Comparison of ENCODE assay signal across 1 cellular context in the genomic region with DNA sequence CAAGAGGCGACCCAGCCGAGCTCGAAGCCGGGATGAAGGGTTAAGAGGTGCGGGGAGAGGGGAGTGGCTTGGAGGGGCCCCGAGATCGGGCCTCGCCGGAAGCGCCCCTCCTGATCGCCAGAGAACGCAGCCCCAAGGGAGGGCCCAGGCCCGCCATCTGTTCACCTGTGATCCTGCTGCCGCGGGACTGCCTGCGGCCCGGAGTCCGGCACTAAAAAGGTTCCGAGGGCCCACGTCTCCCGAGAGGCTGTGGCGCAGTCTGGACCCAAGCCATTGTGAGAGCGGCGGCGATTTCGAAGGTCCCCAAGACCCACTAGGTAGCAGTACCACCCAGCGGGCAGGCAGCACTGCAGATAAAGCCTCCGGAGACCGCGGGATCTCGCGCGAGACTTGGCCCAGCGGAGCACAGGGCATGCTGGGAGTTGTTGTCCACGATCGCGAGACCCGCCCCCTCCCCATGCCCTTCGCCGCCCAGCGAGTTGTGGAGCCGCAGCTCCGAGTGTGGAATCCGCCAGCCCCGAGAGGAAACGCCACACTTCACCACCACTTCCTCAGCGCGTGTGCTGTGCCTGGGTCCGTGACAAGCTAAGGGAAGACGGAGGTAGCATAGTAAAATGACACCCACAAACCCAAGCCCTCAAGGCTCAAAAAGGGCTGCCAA.
TF ChIP-seq lines count a peak whose summit lies in the region.

A gene with protein sequence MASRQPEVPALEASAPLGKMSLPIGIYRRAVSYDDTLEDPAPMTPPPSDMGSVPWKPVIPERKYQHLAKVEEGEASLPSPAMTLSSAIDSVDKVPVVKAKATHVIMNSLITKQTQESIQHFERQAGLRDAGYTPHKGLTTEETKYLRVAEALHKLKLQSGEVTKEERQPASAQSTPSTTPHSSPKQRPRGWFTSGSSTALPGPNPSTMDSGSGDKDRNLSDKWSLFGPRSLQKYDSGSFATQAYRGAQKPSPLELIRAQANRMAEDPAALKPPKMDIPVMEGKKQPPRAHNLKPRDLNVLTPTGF (minus strand): TSS at position 328 of the 661 bp plus-strand sequence. CDS start 2,256 bp downstream, outside the sequence.

TF ChIP-seq in HepG2, 621 proteins besides CTCF, POLR2A, EP300 and RAD21 (continued from another document and continues in another):
- TF ChIP-seq ZIK1 (CRISPR knock-in tag; IDR thresholded peaks at IDR 0.05; ENCODE audit: borderline replicate concordance, low read depth) (peak; percentile 86; the same call in 1 of the 2 replicates), XBP1 (CRISPR knock-in tag; IDR thresholded peaks at IDR 0.05) (no peak), REXO4 (CRISPR knock-in tag; IDR thresholded peaks at IDR 0.05; ENCODE audit: borderline replicate concordance) (no peak), SUZ12 (IDR thresholded peaks at IDR 0.05; ENCODE audit: low read depth, low read length) (peak; percentile 65), ELK4 (CRISPR knock-in tag; IDR thresholded peaks at IDR 0.05; ENCODE audit: borderline replicate concordance) (peak; percentile 45; the same call in 1 of the 2 replicates), NFIC (IDR thresholded peaks at IDR 0.05; ENCODE audit: low read length) (no peak), ZUFSP (CRISPR knock-in tag; IDR thresholded peaks at IDR 0.05; ENCODE audit: borderline replicate concordance) (no peak), ZNF883 (CRISPR knock-in tag; IDR thresholded peaks at IDR 0.05; ENCODE audit: not compliant biosample characterization) (peak; percentile 66), ZNF878 (CRISPR knock-in tag; IDR thresholded peaks at IDR 0.05) (no peak), ZNF20 (CRISPR knock-in tag; IDR thresholded peaks at IDR 0.05) (0 out of 2 replicates have a peak, but pooled peaks have one; percentile 39), ZNF709 (CRISPR knock-in tag; IDR thresholded peaks at IDR 0.05) (peak; percentile 88; the same call in 1 of the 2 replicates), ZNF430 (CRISPR knock-in tag; IDR thresholded peaks at IDR 0.05) (peak; percentile 95), ZBTB20 (CRISPR knock-in tag; IDR thresholded peaks at IDR 0.05; ENCODE audit: borderline replicate concordance, low read depth) (no peak), RFX3 (CRISPR knock-in tag; IDR thresholded peaks at IDR 0.05) (no peak), SIN3B (IDR thresholded peaks at IDR 0.05; ENCODE audit: low read length) (no peak), CREM (IDR thresholded peaks at IDR 0.05) (peak; percentile 76), CREM (CRISPR knock-in tag; IDR thresholded peaks at IDR 0.05) (no peak), ETV5 (CRISPR knock-in tag; IDR thresholded peaks at IDR 0.05; ENCODE audit: borderline replicate concordance) (peak; percentile 68), ZNF580 (CRISPR knock-in tag; IDR thresholded peaks at IDR 0.05; ENCODE audit: borderline replicate concordance, low read depth) (peak; percentile 77), PBX2 (CRISPR knock-in tag; IDR thresholded peaks at IDR 0.05) (no peak), SNAPC5 (CRISPR knock-in tag; IDR thresholded peaks at IDR 0.05; ENCODE audit: borderline replicate concordance) (no peak), ZNF7 (CRISPR knock-in tag; IDR thresholded peaks at IDR 0.05) (0 out of 2 replicates have a peak, but pooled peaks have one; percentile 30), ZFYVE20 (CRISPR knock-in tag; IDR thresholded peaks at IDR 0.05; ENCODE audit: borderline replicate concordance, low read depth) (peak; percentile 79; the same call in 1 of the 2 replicates), ZNF652 (CRISPR knock-in tag; IDR thresholded peaks at IDR 0.05; ENCODE audit: borderline replicate concordance, low read depth) (no peak), TAF15 (IDR thresholded peaks at IDR 0.05; ENCODE audit: low read depth, low read length, poor library complexity, severe bottlenecking) (peak; percentile 74), BRCA1 (CRISPR knock-in tag; IDR thresholded peaks at IDR 0.05) (no peak), EED (CRISPR knock-in tag; IDR thresholded peaks at IDR 0.05) (no peak; the same call in 1 of the 2 replicates), FOXK1 (CRISPR knock-in tag; IDR thresholded peaks at IDR 0.05; ENCODE audit: borderline replicate concordance, low read depth) (peak; percentile 88; the same call in 1 of the 2 replicates), ZNF446 (CRISPR knock-in tag; IDR thresholded peaks at IDR 0.05) (peak; percentile 91; the same call in 1 of the 2 replicates), RARG (CRISPR knock-in tag; IDR thresholded peaks at IDR 0.05; ENCODE audit: low read depth) (no peak; the same call in 1 of the 2 replicates), THYN1 (CRISPR knock-in tag; IDR thresholded peaks at IDR 0.05; ENCODE audit: borderline replicate concordance, low read depth) (no peak), TEAD3 (CRISPR knock-in tag; optimal IDR thresholded peaks at IDR 0.05; ENCODE audit: borderline replicate concordance) (peak; percentile 56), ZNF788 (CRISPR knock-in tag; IDR thresholded peaks at IDR 0.05; ENCODE audit: borderline replicate concordance) (no peak; the same call in 1 of the 2 replicates), MAFG (CRISPR knock-in tag; IDR thresholded peaks at IDR 0.05) (no peak), NFATC3 (CRISPR knock-in tag; IDR thresholded peaks at IDR 0.05) (peak; percentile 79; the same call in 1 of the 2 replicates), KLF15 (CRISPR knock-in tag; IDR thresholded peaks at IDR 0.05; ENCODE audit: borderline replicate concordance) (peak; percentile 84; the same call in 1 of the 2 replicates), TOE1 (CRISPR knock-in tag; IDR thresholded peaks at IDR 0.05) (no peak), ZNF101 (CRISPR knock-in tag; IDR thresholded peaks at IDR 0.05; ENCODE audit: borderline replicate concordance, low read depth) (no peak), HNRNPL (IDR thresholded peaks at IDR 0.05; ENCODE audit: low read depth, low read length) (no peak), KDM4B (CRISPR knock-in tag; IDR thresholded peaks at IDR 0.05) (no peak), ELF3 (CRISPR knock-in tag; IDR thresholded peaks at IDR 0.05) (peak; percentile 62), ZNF775 (CRISPR knock-in tag; IDR thresholded peaks at IDR 0.05; ENCODE audit: borderline replicate concordance) (no peak), ZNF615 (CRISPR knock-in tag; IDR thresholded peaks at IDR 0.05; ENCODE audit: borderline replicate concordance) (no peak)
- TF ChIP-seq, protein P1, sequence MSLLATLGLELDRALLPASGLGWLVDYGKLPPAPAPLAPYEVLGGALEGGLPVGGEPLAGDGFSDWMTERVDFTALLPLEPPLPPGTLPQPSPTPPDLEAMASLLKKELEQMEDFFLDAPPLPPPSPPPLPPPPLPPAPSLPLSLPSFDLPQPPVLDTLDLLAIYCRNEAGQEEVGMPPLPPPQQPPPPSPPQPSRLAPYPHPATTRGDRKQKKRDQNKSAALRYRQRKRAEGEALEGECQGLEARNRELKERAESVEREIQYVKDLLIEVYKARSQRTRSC (CRISPR knock-in tag; IDR thresholded peaks at IDR 0.05; ENCODE audit: low read depth) = 0 out of 2 replicates have a peak, but pooled peaks have one; percentile 39
- TF ChIP-seq, protein P2, sequence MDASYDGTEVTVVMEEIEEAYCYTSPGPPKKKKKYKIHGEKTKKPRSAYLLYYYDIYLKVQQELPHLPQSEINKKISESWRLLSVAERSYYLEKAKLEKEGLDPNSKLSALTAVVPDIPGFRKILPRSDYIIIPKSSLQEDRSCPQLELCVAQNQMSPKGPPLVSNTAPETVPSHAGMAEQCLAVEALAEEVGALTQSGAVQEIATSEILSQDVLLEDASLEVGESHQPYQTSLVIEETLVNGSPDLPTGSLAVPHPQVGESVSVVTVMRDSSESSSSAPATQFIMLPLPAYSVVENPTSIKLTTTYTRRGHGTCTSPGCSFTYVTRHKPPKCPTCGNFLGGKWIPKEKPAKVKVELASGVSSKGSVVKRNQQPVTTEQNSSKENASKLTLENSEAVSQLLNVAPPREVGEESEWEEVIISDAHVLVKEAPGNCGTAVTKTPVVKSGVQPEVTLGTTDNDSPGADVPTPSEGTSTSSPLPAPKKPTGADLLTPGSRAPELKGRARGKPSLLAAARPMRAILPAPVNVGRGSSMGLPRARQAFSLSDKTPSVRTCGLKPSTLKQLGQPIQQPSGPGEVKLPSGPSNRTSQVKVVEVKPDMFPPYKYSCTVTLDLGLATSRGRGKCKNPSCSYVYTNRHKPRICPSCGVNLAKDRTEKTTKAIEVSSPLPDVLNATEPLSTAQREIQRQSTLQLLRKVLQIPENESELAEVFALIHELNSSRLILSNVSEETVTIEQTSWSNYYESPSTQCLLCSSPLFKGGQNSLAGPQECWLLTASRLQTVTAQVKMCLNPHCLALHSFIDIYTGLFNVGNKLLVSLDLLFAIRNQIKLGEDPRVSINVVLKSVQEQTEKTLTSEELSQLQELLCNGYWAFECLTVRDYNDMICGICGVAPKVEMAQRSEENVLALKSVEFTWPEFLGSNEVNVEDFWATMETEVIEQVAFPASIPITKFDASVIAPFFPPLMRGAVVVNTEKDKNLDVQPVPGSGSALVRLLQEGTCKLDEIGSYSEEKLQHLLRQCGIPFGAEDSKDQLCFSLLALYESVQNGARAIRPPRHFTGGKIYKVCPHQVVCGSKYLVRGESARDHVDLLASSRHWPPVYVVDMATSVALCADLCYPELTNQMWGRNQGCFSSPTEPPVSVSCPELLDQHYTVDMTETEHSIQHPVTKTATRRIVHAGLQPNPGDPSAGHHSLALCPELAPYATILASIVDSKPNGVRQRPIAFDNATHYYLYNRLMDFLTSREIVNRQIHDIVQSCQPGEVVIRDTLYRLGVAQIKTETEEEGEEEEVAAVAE (CRISPR knock-in tag; IDR thresholded peaks at IDR 0.05; ENCODE audit: borderline replicate concordance) = peak; percentile 89
- TF ChIP-seq, protein P3, sequence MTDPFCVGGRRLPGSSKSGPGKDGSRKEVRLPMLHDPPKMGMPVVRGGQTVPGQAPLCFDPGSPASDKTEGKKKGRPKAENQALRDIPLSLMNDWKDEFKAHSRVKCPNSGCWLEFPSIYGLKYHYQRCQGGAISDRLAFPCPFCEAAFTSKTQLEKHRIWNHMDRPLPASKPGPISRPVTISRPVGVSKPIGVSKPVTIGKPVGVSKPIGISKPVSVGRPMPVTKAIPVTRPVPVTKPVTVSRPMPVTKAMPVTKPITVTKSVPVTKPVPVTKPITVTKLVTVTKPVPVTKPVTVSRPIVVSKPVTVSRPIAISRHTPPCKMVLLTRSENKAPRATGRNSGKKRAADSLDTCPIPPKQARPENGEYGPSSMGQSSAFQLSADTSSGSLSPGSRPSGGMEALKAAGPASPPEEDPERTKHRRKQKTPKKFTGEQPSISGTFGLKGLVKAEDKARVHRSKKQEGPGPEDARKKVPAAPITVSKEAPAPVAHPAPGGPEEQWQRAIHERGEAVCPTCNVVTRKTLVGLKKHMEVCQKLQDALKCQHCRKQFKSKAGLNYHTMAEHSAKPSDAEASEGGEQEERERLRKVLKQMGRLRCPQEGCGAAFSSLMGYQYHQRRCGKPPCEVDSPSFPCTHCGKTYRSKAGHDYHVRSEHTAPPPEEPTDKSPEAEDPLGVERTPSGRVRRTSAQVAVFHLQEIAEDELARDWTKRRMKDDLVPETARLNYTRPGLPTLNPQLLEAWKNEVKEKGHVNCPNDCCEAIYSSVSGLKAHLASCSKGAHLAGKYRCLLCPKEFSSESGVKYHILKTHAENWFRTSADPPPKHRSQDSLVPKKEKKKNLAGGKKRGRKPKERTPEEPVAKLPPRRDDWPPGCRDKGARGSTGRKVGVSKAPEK (CRISPR knock-in tag; IDR thresholded peaks at IDR 0.05; ENCODE audit: borderline replicate concordance) = peak; percentile 69; the same call in 1 of the 2 replicates
- TF ChIP-seq, protein P4, sequence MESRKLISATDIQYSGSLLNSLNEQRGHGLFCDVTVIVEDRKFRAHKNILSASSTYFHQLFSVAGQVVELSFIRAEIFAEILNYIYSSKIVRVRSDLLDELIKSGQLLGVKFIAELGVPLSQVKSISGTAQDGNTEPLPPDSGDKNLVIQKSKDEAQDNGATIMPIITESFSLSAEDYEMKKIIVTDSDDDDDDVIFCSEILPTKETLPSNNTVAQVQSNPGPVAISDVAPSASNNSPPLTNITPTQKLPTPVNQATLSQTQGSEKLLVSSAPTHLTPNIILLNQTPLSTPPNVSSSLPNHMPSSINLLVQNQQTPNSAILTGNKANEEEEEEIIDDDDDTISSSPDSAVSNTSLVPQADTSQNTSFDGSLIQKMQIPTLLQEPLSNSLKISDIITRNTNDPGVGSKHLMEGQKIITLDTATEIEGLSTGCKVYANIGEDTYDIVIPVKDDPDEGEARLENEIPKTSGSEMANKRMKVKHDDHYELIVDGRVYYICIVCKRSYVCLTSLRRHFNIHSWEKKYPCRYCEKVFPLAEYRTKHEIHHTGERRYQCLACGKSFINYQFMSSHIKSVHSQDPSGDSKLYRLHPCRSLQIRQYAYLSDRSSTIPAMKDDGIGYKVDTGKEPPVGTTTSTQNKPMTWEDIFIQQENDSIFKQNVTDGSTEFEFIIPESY (CRISPR knock-in tag; IDR thresholded peaks at IDR 0.05) = peak; percentile 57; the same call in 1 of the 2 replicates
